In the genomic region with DNA sequence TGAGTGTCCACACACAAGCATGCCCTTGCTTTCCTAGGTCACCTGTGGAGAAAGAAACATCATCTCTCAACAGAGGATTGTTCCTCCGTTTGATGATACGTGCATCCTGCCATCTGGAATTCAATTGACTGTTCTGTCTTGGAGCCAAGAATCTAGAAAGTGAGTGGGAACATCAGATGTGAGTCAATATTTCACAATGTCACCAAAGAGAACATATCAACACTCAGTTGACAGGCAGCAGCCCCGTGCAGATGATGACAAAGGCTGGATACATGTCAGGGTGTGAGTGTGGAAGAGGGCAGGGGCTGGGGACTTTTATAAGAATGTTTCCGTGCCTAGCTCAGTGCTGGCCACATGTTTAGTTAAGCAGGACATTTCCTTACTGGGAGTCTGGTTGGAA, we compare ENCODE assay signal across 21 cellular contexts.
DNase-seq lines count a peak whose midpoint lies in the region; ATAC-seq and TF ChIP-seq lines count a peak whose summit lies in the region.
"Had no signal": no experiment of that assay in that cellular context is flagged by ENCODE, and none has a peak within 500 bp of the region (broad histone marks: within the 10 kb centered on the region; RNA-seq: fewer than 3 reads in every experiment).

No MANE protein-coding gene starts in this region.

- no peak overlapping the region for H3K27ac ChIP-seq in brain microvascular endothelial cell
- H3K27ac ChIP-seq: gastroesophageal sphincter, left lung had no signal

- no peaks in the 10 kb centered on the region for H3K36me3 ChIP-seq in brain microvascular endothelial cell (replicated peaks)
- H3K36me3 ChIP-seq: gastroesophageal sphincter, left lung had no signal

- no peaks in the 10 kb centered on the region for H3K27me3 ChIP-seq in brain microvascular endothelial cell (replicated peaks)
- H3K27me3 ChIP-seq: gastroesophageal sphincter, left lung had no signal

- in situ Hi-C loops in brain microvascular endothelial cell (cut with HindIII; ENCODE audit: low pct_ligation_motif_present, low sequenced_read_pairs), result no loop called here

- no peak for TF ChIP-seq CTCF in AG10803 (conservative IDR thresholded peaks at IDR 0.05; ENCODE audit: low read length)
- no peak for TF ChIP-seq CTCF in brain microvascular endothelial cell (IDR thresholded peaks at IDR 0.05; ENCODE audit: low read depth, low read length, missing control alignments)
- TF ChIP-seq CTCF in fibroblast of villous mesenchyme (IDR thresholded peaks at IDR 0.05; ENCODE audit: insufficient read depth, low read depth, low read length), result no peak

- no peaks in the 10 kb centered on the region for H3K4me1 Mint-ChIP-seq in effector memory CD8-positive, alpha-beta T cell (ENCODE audit: low read depth in 2 of 2)
- H3K4me1 Mint-ChIP-seq: brain; CD4-positive, alpha-beta memory T cell had no signal

- no peaks in the 10 kb centered on the region for H3K36me3 Mint-ChIP-seq in effector memory CD8-positive, alpha-beta T cell (ENCODE audit: insufficient read depth)
- H3K36me3 Mint-ChIP-seq: brain; CD4-positive, alpha-beta memory T cell had no signal

- H3K9me3 Mint-ChIP-seq in effector memory CD8-positive, alpha-beta T cell, result no peaks in the 10 kb centered on the region
- H3K9me3 Mint-ChIP-seq: brain; CD4-positive, alpha-beta memory T cell had no signal

- peaks cover 30% of the 10 kb centered on the region in 2 donors for H3K27me3 Mint-ChIP-seq in effector memory CD8-positive, alpha-beta T cell
- H3K27me3 Mint-ChIP-seq: brain had no signal

- ATAC-seq in GM21786 (IDR thresholded peaks at IDR 0.05; ENCODE audit: unreplicated experiment) (no peak), HG03159 (IDR thresholded peaks at IDR 0.05; ENCODE audit: unreplicated experiment) (no peak)
- ATAC-seq in effector memory CD8-positive, alpha-beta T cell (replicated peaks), result no peak
- ATAC-seq: gastroesophageal sphincter, GM12878, left lung, SK-N-SH treated with all-trans-retinoic acid at 6 μM for 48 hours had no signal

- no peak overlapping the region for H3K4me3 ChIP-seq in AG10803 (ENCODE audit: low read length)
- H3K4me3 ChIP-seq in brain microvascular endothelial cell (ENCODE audit: low read depth, low read length), result no peak overlapping the region
- H3K4me3 ChIP-seq in fibroblast of villous mesenchyme (ENCODE audit: low read depth, low read length), result no peak overlapping the region
- H3K4me3 ChIP-seq: gastroesophageal sphincter, GM12878, left lung had no signal

- DNase-seq in AG10803 (ENCODE audit: low read depth) (peak; percentile 62), HS-5 (ENCODE audit: low read depth) (peak; percentile 69), brain microvascular endothelial cell (peak; percentile 29), fibroblast of villous mesenchyme (ENCODE audit: low read depth) (peak; percentile 40), NCI-H345 (lab: John Stamatoyannopoulos, UW) (no peak)
- no peak for DNase-seq in effector memory CD8-positive, alpha-beta T cell
- DNase-seq: activated CD4-positive, alpha-beta T cell treated with anti-CD3 and anti-CD28 coated beads, Interleukin-2, amount 50 U/mL, for 1 hour; activated naive CD4-positive, alpha-beta T cell treated with anti-CD3 and anti-CD28 coated beads, Interleukin-2, amount 50 U/mL, for 16 hours; CD4-positive, alpha-beta memory T cell; left lung; MV-4-11; NCI-H2029 treated with DMSO at 0.1 percent for 48 hours; NCI-H524 treated with DMSO at 0.1 percent for 48 hours; small intestine; stimulated activated CD4-positive, alpha-beta T cell treated with anti-CD3 and anti-CD28 coated beads, Interleukin-4, amount 100 ng/mL, for 24 hours had no signal

- H3K27ac Mint-ChIP-seq in effector memory CD8-positive, alpha-beta T cell, result no peak overlapping the region
- H3K27ac Mint-ChIP-seq: brain; CD4-positive, alpha-beta memory T cell had no signal

- no peak overlapping the region for H3K4me3 Mint-ChIP-seq in effector memory CD8-positive, alpha-beta T cell
- H3K4me3 Mint-ChIP-seq: brain; CD4-positive, alpha-beta memory T cell had no signal

Comparison
In these comparisons a context has a peak if more than half of its experiments do, and no peak if none do; other contexts are left out.
1. DNase-seq: peak in AG10803 (single experiment), HS-5 (single experiment), brain microvascular endothelial cell (single experiment) and fibroblast of villous mesenchyme (single experiment); none in NCI-H345 (single experiment) and effector memory CD8-positive, alpha-beta T cell (0 of 3).